ENCODE assay signal across 2 cellular contexts in genomic region chr7:36188266-36188665, GRCh38.
TF ChIP-seq lines count a peak whose summit lies in the region.

No MANE protein-coding gene starts in this region.

TF ChIP-seq in IMR-90, 13 proteins besides CTCF, POLR2A, EP300 and RAD21:
- TF ChIP-seq CHD1 (IDR thresholded peaks at IDR 0.05; ENCODE audit: low read depth, low read length) (no peak), RCOR1 (IDR thresholded peaks at IDR 0.05; ENCODE audit: insufficient replicate concordance, low read length) (no peak), NFE2L2 (IDR thresholded peaks at IDR 0.05; ENCODE audit: low read depth, low read length) (no peak), BHLHE40 (IDR thresholded peaks at IDR 0.05; ENCODE audit: low read depth, low read length) (no peak), CEBPB (IDR thresholded peaks at IDR 0.05; ENCODE audit: low read depth, low read length) (no peak)

TF ChIP-seq in HepG2, 621 proteins besides CTCF, POLR2A, EP300 and RAD21:
- TF ChIP-seq, protein P1, sequence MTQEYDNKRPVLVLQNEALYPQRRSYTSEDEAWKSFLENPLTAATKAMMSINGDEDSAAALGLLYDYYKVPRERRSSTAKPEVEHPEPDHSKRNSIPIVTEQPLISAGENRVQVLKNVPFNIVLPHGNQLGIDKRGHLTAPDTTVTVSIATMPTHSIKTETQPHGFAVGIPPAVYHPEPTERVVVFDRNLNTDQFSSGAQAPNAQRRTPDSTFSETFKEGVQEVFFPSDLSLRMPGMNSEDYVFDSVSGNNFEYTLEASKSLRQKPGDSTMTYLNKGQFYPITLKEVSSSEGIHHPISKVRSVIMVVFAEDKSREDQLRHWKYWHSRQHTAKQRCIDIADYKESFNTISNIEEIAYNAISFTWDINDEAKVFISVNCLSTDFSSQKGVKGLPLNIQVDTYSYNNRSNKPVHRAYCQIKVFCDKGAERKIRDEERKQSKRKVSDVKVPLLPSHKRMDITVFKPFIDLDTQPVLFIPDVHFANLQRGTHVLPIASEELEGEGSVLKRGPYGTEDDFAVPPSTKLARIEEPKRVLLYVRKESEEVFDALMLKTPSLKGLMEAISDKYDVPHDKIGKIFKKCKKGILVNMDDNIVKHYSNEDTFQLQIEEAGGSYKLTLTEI (CRISPR knock-in tag; conservative IDR thresholded peaks at IDR 0.05): no peak
- TF ChIP-seq CCAR2 (optimal IDR thresholded peaks at IDR 0.05; ENCODE audit: low read depth, low read length): no peak
- TF ChIP-seq, protein P2, sequence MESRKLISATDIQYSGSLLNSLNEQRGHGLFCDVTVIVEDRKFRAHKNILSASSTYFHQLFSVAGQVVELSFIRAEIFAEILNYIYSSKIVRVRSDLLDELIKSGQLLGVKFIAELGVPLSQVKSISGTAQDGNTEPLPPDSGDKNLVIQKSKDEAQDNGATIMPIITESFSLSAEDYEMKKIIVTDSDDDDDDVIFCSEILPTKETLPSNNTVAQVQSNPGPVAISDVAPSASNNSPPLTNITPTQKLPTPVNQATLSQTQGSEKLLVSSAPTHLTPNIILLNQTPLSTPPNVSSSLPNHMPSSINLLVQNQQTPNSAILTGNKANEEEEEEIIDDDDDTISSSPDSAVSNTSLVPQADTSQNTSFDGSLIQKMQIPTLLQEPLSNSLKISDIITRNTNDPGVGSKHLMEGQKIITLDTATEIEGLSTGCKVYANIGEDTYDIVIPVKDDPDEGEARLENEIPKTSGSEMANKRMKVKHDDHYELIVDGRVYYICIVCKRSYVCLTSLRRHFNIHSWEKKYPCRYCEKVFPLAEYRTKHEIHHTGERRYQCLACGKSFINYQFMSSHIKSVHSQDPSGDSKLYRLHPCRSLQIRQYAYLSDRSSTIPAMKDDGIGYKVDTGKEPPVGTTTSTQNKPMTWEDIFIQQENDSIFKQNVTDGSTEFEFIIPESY (CRISPR knock-in tag; IDR thresholded peaks at IDR 0.05): 0 out of 2 replicates have a peak, but pooled peaks have one; percentile 30
- 0 out of 2 replicates have a peak, but pooled peaks have one; percentile 27 for TF ChIP-seq RARA (CRISPR knock-in tag; IDR thresholded peaks at IDR 0.05)
- TF ChIP-seq DPF2 (CRISPR knock-in tag; IDR thresholded peaks at IDR 0.05; ENCODE audit: borderline replicate concordance, low read depth): no peak
- no peak for TF ChIP-seq CREM (IDR thresholded peaks at IDR 0.05)
- no peak for TF ChIP-seq CREM (CRISPR knock-in tag; IDR thresholded peaks at IDR 0.05)
